ENCODE assay signal across 19 cellular contexts in the genomic region with DNA sequence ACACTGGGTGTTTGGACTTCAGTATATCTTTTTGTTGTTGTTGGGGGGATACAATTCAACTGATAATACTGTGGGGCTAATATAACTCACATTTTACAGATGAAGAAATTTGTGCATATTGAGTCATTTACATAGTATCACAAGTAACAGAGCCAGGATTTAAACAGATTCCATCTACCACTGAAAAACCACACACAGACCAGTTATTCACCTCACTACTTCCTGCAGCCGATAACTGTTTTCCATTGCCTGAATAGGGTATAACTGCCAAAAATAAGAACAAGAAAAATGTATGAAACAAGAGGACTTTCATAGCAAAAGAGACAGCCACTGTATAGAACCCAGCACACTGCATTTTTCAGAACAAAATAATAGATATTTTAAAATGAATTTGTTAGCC.
"Had no signal": no experiment of that assay in that cellular context is flagged by ENCODE, and none has a peak within 500 bp of the region (broad histone marks: within the 10 kb centered on the region; RNA-seq: fewer than 3 reads in every experiment).

No MANE protein-coding gene starts in this region.

- DNase-seq: activated CD4-positive, alpha-beta T cell treated with anti-CD3 and anti-CD28 coated beads, Interleukin-2, amount 10 ng/mL, durations not matched to agents 7 days and 5 days; activated CD4-positive, CD25-positive, alpha-beta regulatory T cell treated with anti-CD3 and anti-CD28 coated beads, Interleukin-2, amount 50 U/mL, for 72 hours; activated CD8-positive, alpha-beta T cell treated with anti-CD3 and anti-CD28 coated beads, Interleukin-2, amount 10 ng/mL, durations not matched to agents 7 days and 5 days; activated gamma-delta T cell; adrenal gland; caudate nucleus; effector memory CD4-positive, alpha-beta T cell; gastrocnemius medialis; left cardiac atrium; ovary; stimulated activated CD4-positive, alpha-beta T cell treated with anti-CD3 and anti-CD28 coated beads, Interleukin-2, amount 100 ng/mL, for 48 hours; stimulated activated CD8-positive, alpha-beta memory T cell treated with anti-CD3 and anti-CD28 coated beads, Interleukin-4, amount 100 ng/mL, for 48 hours; stimulated activated naive B cell treated with anti-CD40 and anti-IgM and Interleukin-4, amounts not matched to agents 10 μg/mL and 1 μg/mL and 100 μg/mL, for 72 hours; T-cell; upper lobe of left lung; WERI-Rb-1 had no signal

- H3K4me1 ChIP-seq: adrenal gland, ascending aorta, gastrocnemius medialis, prostate gland, upper lobe of left lung had no signal

- H3K36me3 ChIP-seq: adrenal gland, ascending aorta, gastrocnemius medialis, ovary, prostate gland, upper lobe of left lung, WERI-Rb-1 had no signal

- H3K9me3 ChIP-seq: adrenal gland, ascending aorta, gastrocnemius medialis, ovary, prostate gland, upper lobe of left lung had no signal

- H3K4me3 ChIP-seq: adrenal gland, ascending aorta, gastrocnemius medialis, ovary, prostate gland, upper lobe of left lung had no signal

- H3K27me3 ChIP-seq: adrenal gland, ascending aorta, gastrocnemius medialis, ovary, upper lobe of left lung had no signal

- H3K27ac ChIP-seq: adrenal gland, ascending aorta, gastrocnemius medialis, ovary, prostate gland, upper lobe of left lung, WERI-Rb-1 had no signal

- ATAC-seq: activated CD8-positive, alpha-beta T cell treated with anti-CD3 and anti-CD28 coated beads, Interleukin-2, amount 10 ng/mL, durations not matched to agents 7 days and 5 days; gastrocnemius medialis; left cardiac atrium; natural killer cell treated with Interleukin-12 subunit alpha and Interleukin-12 subunit beta and Interleukin-15 and Interleukin-18, amount 100 ng/mL, for 72 hours; stimulated activated naive B cell treated with anti-CD40 and anti-IgM and Interleukin-4, amounts not matched to agents 10 μg/mL and 1 μg/mL and 100 μg/mL, for 72 hours; T-cell had no signal
